19 cellular contexts compared by ENCODE assay signal in the genomic region with DNA sequence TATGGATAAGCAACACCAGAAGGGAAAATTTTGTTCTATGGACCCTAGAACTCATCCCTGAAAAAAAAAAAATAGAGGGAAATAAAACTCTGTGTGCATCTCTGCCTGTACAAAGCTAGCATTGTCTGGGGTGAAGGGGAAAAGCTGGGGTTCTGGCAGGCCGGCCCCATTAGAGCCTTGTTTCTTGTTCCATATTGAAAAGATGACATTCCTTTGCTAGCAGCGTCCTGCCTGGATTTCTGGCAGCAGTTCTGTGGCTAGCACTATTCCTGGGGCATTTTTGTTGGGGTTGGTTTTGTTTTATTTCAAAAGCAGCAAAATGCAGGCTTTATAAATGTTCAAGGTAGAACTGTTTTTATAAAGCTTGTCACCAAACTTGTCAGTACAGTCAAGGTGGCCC. TPM values are rescaled to one million over a fixed set of nuclear protein-coding genes. Genes with fewer than 3 reads are reported as not detected.
DNase-seq lines count a peak whose midpoint lies in the region; ATAC-seq and TF ChIP-seq lines count a peak whose summit lies in the region.
"Had no signal": no experiment of that assay in that cellular context is flagged by ENCODE, and none has a peak within 500 bp of the region (broad histone marks: within the 10 kb centered on the region; RNA-seq: fewer than 3 reads in every experiment).

No MANE protein-coding gene starts in this region.

- TF ChIP-seq CTCF in astrocyte of the spinal cord (IDR thresholded peaks at IDR 0.05; ENCODE audit: low read depth, low read length) (no peak), prostate gland (IDR thresholded peaks at IDR 0.05) (no peak)

- no peak for ATAC-seq in HG03175 (IDR thresholded peaks at IDR 0.05; ENCODE audit: unreplicated experiment)
- ATAC-seq: activated T-cell treated with anti-CD3 and anti-CD28 coated beads, Interleukin-2, amount 50 U/mL, for 4 hours; GM12878; stimulated activated naive CD8-positive, alpha-beta T cell treated with anti-CD3 and anti-CD28 coated beads, Interleukin-15, amount 100 ng/mL, for 72 hours had no signal

- H3K36me3 ChIP-seq in GM23248 (ENCODE audit: low read depth) (no peaks in the 10 kb centered on the region), prostate gland (no peaks in the 10 kb centered on the region)
- H3K36me3 ChIP-seq: HAP-1, neutrophil had no signal

- no peak for TF ChIP-seq POLR2A in prostate gland (IDR thresholded peaks at IDR 0.05)

- H3K9me2 ChIP-seq in GM23248 (ENCODE audit: insufficient read depth): no peaks in the 10 kb centered on the region

- H3K9me3 ChIP-seq in GM23248 (ENCODE audit: low read depth) (no peaks in the 10 kb centered on the region), prostate gland (no peaks in the 10 kb centered on the region)
- H3K9me3 ChIP-seq: HAP-1, neutrophil had no signal

- H3K27me3 ChIP-seq in GM23248 (replicated peaks; ENCODE audit: insufficient read depth): no peaks in the 10 kb centered on the region
- no peaks in the 10 kb centered on the region for H3K27me3 ChIP-seq in prostate gland (replicated peaks; ENCODE audit: insufficient read depth)
- H3K27me3 ChIP-seq: neutrophil had no signal

- H3K9ac ChIP-seq in GM23248: no peak overlapping the region

- peaks cover 10% of the 10 kb centered on the region for H3K4me1 ChIP-seq in GM23248 (ENCODE audit: insufficient read depth)
- peaks cover 4% of the 10 kb centered on the region for H3K4me1 ChIP-seq in prostate gland (replicated peaks)

- in situ Hi-C loops in GM23248 (cut with MboI): no loop called here
- in situ Hi-C loops in astrocyte of the spinal cord (cut with HindIII; ENCODE audit: low sequenced_read_pairs): no loop called here

- intact Hi-C loops in prostate gland (cut with DNase I): no loop called here

- DNase-seq in GM23248: peak; percentile 8
- peak; percentile 31 for DNase-seq in astrocyte of the spinal cord (ENCODE audit: low read depth, low spot score)
- peak; percentile 77 for DNase-seq in islet precursor cell
- DNase-seq in prostate gland (ENCODE audit: low spot score): peak; percentile 31
- no peak for DNase-seq in cortex of kidney (lab: John Stamatoyannopoulos, UW)
- no peak for DNase-seq in NCI-H1105 treated with DMSO at 0.1 percent for 48 hours (lab: John Stamatoyannopoulos, UW)
- DNase-seq in SIG-M5 treated with dmso at 0.1 percent for 504 hours (lab: John Stamatoyannopoulos, UW; ENCODE audit: unreplicated experiment): no peak
- DNase-seq: activated CD4-positive, alpha-beta T cell treated with anti-CD3 and anti-CD28 coated beads, Interleukin-2, amount 50 U/mL, for 48 hours; activated naive CD8-positive, alpha-beta T cell treated with anti-CD3 and anti-CD28 coated beads, Interleukin-2, amount 10 ng/mL, durations not matched to agents 7 days and 5 days; activated T-cell treated with anti-CD3 and anti-CD28 coated beads, Interleukin-2, amount 50 U/mL, for 4 hours; CD8-positive, alpha-beta memory T cell; left ventricle myocardium superior; NCI-H1436 treated with DMSO at 0.1 percent for 48 hours; stimulated activated naive CD8-positive, alpha-beta T cell treated with anti-CD3 and anti-CD28 coated beads, Interleukin-15, amount 100 ng/mL, for 72 hours had no signal

- H3K4me3 ChIP-seq in GM23248: no peak overlapping the region
- H3K4me3 ChIP-seq in astrocyte of the spinal cord (ENCODE audit: low read depth, low read length): no peak overlapping the region
- no peak overlapping the region for H3K4me3 ChIP-seq in prostate gland
- H3K4me3 ChIP-seq: GM12878, HAP-1, SK-N-MC had no signal

- H2AFZ ChIP-seq in GM23248: no peak overlapping the region

- 0 out of 2 replicates have a peak, but pooled peaks cover 6% of the 10 kb centered on the region for H3F3A ChIP-seq in GM23248 (ENCODE audit: insufficient read depth)

- WGBS in GM23248 (ENCODE audit: low coverage in 1 of 2, low lambda C conversion rate in 2 of 2, missing lambda C conversion rate in 2 of 2), 2 experiments: 54 to 60% methylated on average over 2 of the region's 2 CpGs
- 27% methylated on average over 2 of the region's 2 CpGs for WGBS in prostate gland

- no peak overlapping the region for H3K4me2 ChIP-seq in GM23248 (ENCODE audit: unreplicated experiment)

- no peak overlapping the region for H3K27ac ChIP-seq in GM23248
- H3K27ac ChIP-seq in prostate gland: peak overlapping the region; percentile 2 to 23
- H3K27ac ChIP-seq: neutrophil, SK-N-MC had no signal

- H3K79me2 ChIP-seq in GM23248 (ENCODE audit: insufficient read depth): no peaks in the 10 kb centered on the region

- H4K20me1 ChIP-seq in GM23248 (ENCODE audit: insufficient read depth): no peaks in the 10 kb centered on the region

RNA-seq across cellular contexts. Expression of a gene that starts 45.2 kb away (rescaled TPM):
- not detected in 2 replicates for total RNA-seq in GM23248 (2014; rRNA removed; shearing (Covaris generic))
- polyA plus RNA-seq in GM23248 (2016; fragmentation: Nextera tagmentation; extraction: Ambion mirVana): 0.11 and 0.22 TPM in 2 replicates
- total RNA-seq in prostate gland: 10 to 100 TPM in 1 of 2 donors, 1 to 10 TPM in 1; 4.4 to 17.2 TPM
- total RNA-seq: activated naive CD8-positive, alpha-beta T cell treated with anti-CD3 and anti-CD28 coated beads, Interleukin-2, amount 10 ng/mL, durations not matched to agents 7 days and 5 days; CD8-positive, alpha-beta memory T cell; GM12878 had no signal
- polyA plus RNA-seq: CD8-positive, alpha-beta memory T cell had no signal

Comparison
In these comparisons a context has a peak if more than half of its experiments do, and no peak if none do; other contexts are left out.
1. DNase-seq: peak in GM23248 (single experiment), astrocyte of the spinal cord (single experiment), islet precursor cell (single experiment) and prostate gland (single experiment); none in cortex of kidney (single experiment), NCI-H1105 treated with DMSO at 0.1 percent for 48 hours (single experiment) and SIG-M5 treated with dmso at 0.1 percent for 504 hours (single experiment).